In the genomic region with DNA sequence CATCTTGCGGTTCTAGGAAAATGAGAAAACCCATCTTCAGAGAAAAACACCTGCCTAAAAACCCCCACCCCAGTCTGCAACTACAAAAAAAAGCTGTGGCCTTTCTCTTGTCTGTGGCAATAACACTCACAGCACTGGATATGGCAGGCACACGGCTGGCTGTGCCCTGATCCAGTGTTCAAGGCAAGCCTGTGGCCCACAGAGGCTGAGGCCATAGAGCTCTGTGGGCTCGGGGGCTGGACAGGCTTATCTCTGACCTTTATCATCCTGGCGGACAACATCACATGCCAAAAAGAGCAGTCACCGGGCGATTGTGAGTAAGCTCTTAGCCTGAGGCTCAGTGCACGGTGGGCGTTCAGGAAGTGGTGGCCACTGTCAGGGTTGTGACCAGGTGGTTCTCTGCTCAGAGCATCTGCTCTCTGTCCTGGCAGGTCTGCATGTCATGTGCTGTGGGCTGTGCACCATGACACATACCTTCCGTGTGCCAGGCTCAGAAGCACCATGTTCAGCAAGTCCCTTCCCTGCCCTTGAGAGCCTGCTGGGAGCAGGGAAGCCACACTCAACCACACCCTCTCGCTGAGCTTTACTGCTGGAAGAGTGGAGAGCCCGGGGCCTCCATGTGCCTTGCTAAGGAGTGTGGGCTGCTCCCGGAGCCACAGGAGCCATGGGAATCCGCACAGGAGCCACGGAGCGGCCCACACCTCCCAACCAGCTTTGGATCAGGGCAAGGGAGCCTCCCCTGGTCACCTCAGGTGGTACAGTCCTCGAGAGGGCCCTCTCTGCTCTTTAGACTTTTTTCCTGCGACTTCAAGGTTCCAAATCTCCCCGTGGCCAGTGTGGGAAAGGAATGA, we compare ENCODE assay signal across 9 cellular contexts. TPM values are rescaled to one million over a fixed set of nuclear protein-coding genes. Genes with fewer than 3 reads are reported as not detected.
DNase-seq lines count a peak whose midpoint lies in the region; ATAC-seq and TF ChIP-seq lines count a peak whose summit lies in the region.
"Had no signal": no experiment of that assay in that cellular context is flagged by ENCODE, and none has a peak within 500 bp of the region (broad histone marks: within the 10 kb centered on the region; RNA-seq: fewer than 3 reads in every experiment).

No MANE protein-coding gene starts in this region.

- no peaks in the 10 kb centered on the region for H3K9me3 Mint-ChIP-seq in activated T-helper 2 cell treated with anti-CD3 and anti-CD28 coated beads, Interferon-gamma antibody, Interleukin-2, Interleukin-4, amounts not matched to agents 10 μg/mL and 5 μg/mL and 100 μg/mL, durations not matched to agents 14 hours and 24 hours and 36 hours

- intact Hi-C loops in activated T-helper 2 cell treated with anti-CD3 and anti-CD28 coated beads, Interferon-gamma antibody, Interleukin-2, Interleukin-4, amounts not matched to agents 10 μg/mL and 5 μg/mL and 100 μg/mL, durations not matched to agents 14 hours and 24 hours and 36 hours (cut with micrococcal nuclease), result no loop called here
- intact Hi-C loops in lower lobe of right lung (cut with DNase I), result no loop called here

- H3K27me3 ChIP-seq in lower lobe of right lung (ENCODE audit: low read depth), result no peaks in the 10 kb centered on the region

- H3K36me3 Mint-ChIP-seq in activated T-helper 2 cell treated with anti-CD3 and anti-CD28 coated beads, Interferon-gamma antibody, Interleukin-2, Interleukin-4, amounts not matched to agents 10 μg/mL and 5 μg/mL and 100 μg/mL, durations not matched to agents 14 hours and 24 hours and 36 hours (ENCODE audit: low read depth), result no peaks in the 10 kb centered on the region

- no peaks in the 10 kb centered on the region for H3K4me1 ChIP-seq in lower lobe of right lung

- ATAC-seq in lower lobe of right lung, result peak; percentile 50 to 53
- no peak for ATAC-seq in HG02938 (IDR thresholded peaks at IDR 0.05; ENCODE audit: unreplicated experiment)
- ATAC-seq in GM18873 (IDR thresholded peaks at IDR 0.05; ENCODE audit: low FRiP score, unreplicated experiment), result no peak

- TF ChIP-seq CTCF in GM12865 (IDR thresholded peaks at IDR 0.05; ENCODE audit: insufficient read depth, low read depth, low read length, missing control alignments) (no peak), lower lobe of right lung (IDR thresholded peaks at IDR 0.05) (no peak)

- peaks cover 4% of the 10 kb centered on the region for H3K27me3 Mint-ChIP-seq in activated T-helper 2 cell treated with anti-CD3 and anti-CD28 coated beads, Interferon-gamma antibody, Interleukin-2, Interleukin-4, amounts not matched to agents 10 μg/mL and 5 μg/mL and 100 μg/mL, durations not matched to agents 14 hours and 24 hours and 36 hours (ENCODE audit: low read depth)

- in situ Hi-C loops in ACHN (cut with HindIII; ENCODE audit: low pct_ligation_motif_present, low pct_unique_long_range_greater_than_20kb, low sequenced_read_pairs), result no loop called here

- H3K4me3 Mint-ChIP-seq in activated T-helper 2 cell treated with anti-CD3 and anti-CD28 coated beads, Interferon-gamma antibody, Interleukin-2, Interleukin-4, amounts not matched to agents 10 μg/mL and 5 μg/mL and 100 μg/mL, durations not matched to agents 14 hours and 24 hours and 36 hours (ENCODE audit: low read depth), result no peak overlapping the region

- H3K4me3 ChIP-seq in GM12865 (ENCODE audit: low read depth, low read length) (peak overlapping the region; percentile 26), lower lobe of right lung (no peak overlapping the region)

- no peaks in the 10 kb centered on the region for H3K9me3 ChIP-seq in lower lobe of right lung

- peak overlapping the region; percentile 36 for H3K27ac Mint-ChIP-seq in activated T-helper 2 cell treated with anti-CD3 and anti-CD28 coated beads, Interferon-gamma antibody, Interleukin-2, Interleukin-4, amounts not matched to agents 10 μg/mL and 5 μg/mL and 100 μg/mL, durations not matched to agents 14 hours and 24 hours and 36 hours

- no peaks in the 10 kb centered on the region for H3K36me3 ChIP-seq in lower lobe of right lung

- H3K27ac ChIP-seq in lower lobe of right lung, result no peak overlapping the region

- H3K4me1 Mint-ChIP-seq in activated T-helper 2 cell treated with anti-CD3 and anti-CD28 coated beads, Interferon-gamma antibody, Interleukin-2, Interleukin-4, amounts not matched to agents 10 μg/mL and 5 μg/mL and 100 μg/mL, durations not matched to agents 14 hours and 24 hours and 36 hours (ENCODE audit: low read depth), result peaks cover 9% of the 10 kb centered on the region

- DNase-seq in GM12865 (ENCODE audit: low read depth), result peak; percentile 78
- peak; percentile 67 for DNase-seq in HPDE6-E6E7 (ENCODE audit: extremely low spot score)
- DNase-seq in activated T-helper 2 cell treated with anti-CD3 and anti-CD28 coated beads, Interferon-gamma antibody, Interleukin-2, Interleukin-4, amounts not matched to agents 10 μg/mL and 5 μg/mL and 100 μg/mL, durations not matched to agents 14 hours and 24 hours and 36 hours (ENCODE audit: low spot score), result no peak
- peak; percentile 43 for DNase-seq in lower lobe of right lung
- DNase-seq in NCI-H526 (lab: John Stamatoyannopoulos, UW), result no peak
- no peak for DNase-seq in ACHN

RNA-seq across cellular contexts. Expression of gene WDR38, which starts 34.6 kb away (rescaled TPM):
- total RNA-seq in activated T-helper 2 cell treated with anti-CD3 and anti-CD28 coated beads, Interferon-gamma antibody, Interleukin-2, Interleukin-4, amounts not matched to agents 10 μg/mL and 5 μg/mL and 100 μg/mL, durations not matched to agents 14 hours and 24 hours and 36 hours, result not detected in 2 replicates
- 6.6 TPM for total RNA-seq in lower lobe of right lung
- total RNA-seq: T-helper 2 cell treated with Interferon-gamma antibody and Interleukin-4, amounts not matched to agents 100 ng/mL and 5 ng/mL, for 36 hours had no signal

RNA-seq across cellular contexts. Expression of gene OLFML2A, which starts 41.7 kb away (rescaled TPM):
- total RNA-seq in activated T-helper 2 cell treated with anti-CD3 and anti-CD28 coated beads, Interferon-gamma antibody, Interleukin-2, Interleukin-4, amounts not matched to agents 10 μg/mL and 5 μg/mL and 100 μg/mL, durations not matched to agents 14 hours and 24 hours and 36 hours, result 0.11 TPM in 1 of 2 replicates, not detected in the other
- total RNA-seq in lower lobe of right lung, result 22.3 TPM
- total RNA-seq: T-helper 2 cell treated with Interferon-gamma antibody and Interleukin-4, amounts not matched to agents 100 ng/mL and 5 ng/mL, for 36 hours had no signal

RNA-seq across cellular contexts. Expression of gene RPL35, which starts 43.1 kb away (rescaled TPM):
- total RNA-seq in activated T-helper 2 cell treated with anti-CD3 and anti-CD28 coated beads, Interferon-gamma antibody, Interleukin-2, Interleukin-4, amounts not matched to agents 10 μg/mL and 5 μg/mL and 100 μg/mL, durations not matched to agents 14 hours and 24 hours and 36 hours, result 1,671 and 1,735 TPM in 2 replicates
- 812 TPM for total RNA-seq in lower lobe of right lung

RNA-seq across cellular contexts. Expression of gene ARPC5L, which starts 43.3 kb away (rescaled TPM):
- 76.4 and 76.7 TPM in 2 replicates for total RNA-seq in activated T-helper 2 cell treated with anti-CD3 and anti-CD28 coated beads, Interferon-gamma antibody, Interleukin-2, Interleukin-4, amounts not matched to agents 10 μg/mL and 5 μg/mL and 100 μg/mL, durations not matched to agents 14 hours and 24 hours and 36 hours
- total RNA-seq in lower lobe of right lung, result 33.2 TPM

RNA-seq across cellular contexts. Expression of gene NR6A1, which starts 47.5 kb away (rescaled TPM):
- 1.5 and 1.8 TPM in 2 replicates for total RNA-seq in activated T-helper 2 cell treated with anti-CD3 and anti-CD28 coated beads, Interferon-gamma antibody, Interleukin-2, Interleukin-4, amounts not matched to agents 10 μg/mL and 5 μg/mL and 100 μg/mL, durations not matched to agents 14 hours and 24 hours and 36 hours
- total RNA-seq in lower lobe of right lung, result 4.5 TPM

Comparison
In these comparisons a context has a peak if more than half of its experiments do, and no peak if none do; other contexts are left out.
1. DNase-seq: peak in GM12865 (single experiment), HPDE6-E6E7 (single experiment) and lower lobe of right lung (single experiment); none in activated T-helper 2 cell treated with anti-CD3 and anti-CD28 coated beads, Interferon-gamma antibody, Interleukin-2, Interleukin-4, amounts not matched to agents 10 μg/mL and 5 μg/mL and 100 μg/mL, durations not matched to agents 14 hours and 24 hours and 36 hours (single experiment), NCI-H526 (0 of 2) and ACHN (single experiment).
2. ATAC-seq: peak in lower lobe of right lung (2 of 2); none in HG02938 (single experiment) and GM18873 (single experiment).
3. RNA of gene OLFML2A, which starts 41.7 kb away (total RNA-seq): 22.3 TPM in lower lobe of right lung (single experiment); 0.11 TPM in activated T-helper 2 cell treated with anti-CD3 and anti-CD28 coated beads, Interferon-gamma antibody, Interleukin-2, Interleukin-4, amounts not matched to agents 10 μg/mL and 5 μg/mL and 100 μg/mL, durations not matched to agents 14 hours and 24 hours and 36 hours; every median in the first group is over 10 times any median in the second.